ENCODE assay signal across 8 cellular contexts in the genomic region with DNA sequence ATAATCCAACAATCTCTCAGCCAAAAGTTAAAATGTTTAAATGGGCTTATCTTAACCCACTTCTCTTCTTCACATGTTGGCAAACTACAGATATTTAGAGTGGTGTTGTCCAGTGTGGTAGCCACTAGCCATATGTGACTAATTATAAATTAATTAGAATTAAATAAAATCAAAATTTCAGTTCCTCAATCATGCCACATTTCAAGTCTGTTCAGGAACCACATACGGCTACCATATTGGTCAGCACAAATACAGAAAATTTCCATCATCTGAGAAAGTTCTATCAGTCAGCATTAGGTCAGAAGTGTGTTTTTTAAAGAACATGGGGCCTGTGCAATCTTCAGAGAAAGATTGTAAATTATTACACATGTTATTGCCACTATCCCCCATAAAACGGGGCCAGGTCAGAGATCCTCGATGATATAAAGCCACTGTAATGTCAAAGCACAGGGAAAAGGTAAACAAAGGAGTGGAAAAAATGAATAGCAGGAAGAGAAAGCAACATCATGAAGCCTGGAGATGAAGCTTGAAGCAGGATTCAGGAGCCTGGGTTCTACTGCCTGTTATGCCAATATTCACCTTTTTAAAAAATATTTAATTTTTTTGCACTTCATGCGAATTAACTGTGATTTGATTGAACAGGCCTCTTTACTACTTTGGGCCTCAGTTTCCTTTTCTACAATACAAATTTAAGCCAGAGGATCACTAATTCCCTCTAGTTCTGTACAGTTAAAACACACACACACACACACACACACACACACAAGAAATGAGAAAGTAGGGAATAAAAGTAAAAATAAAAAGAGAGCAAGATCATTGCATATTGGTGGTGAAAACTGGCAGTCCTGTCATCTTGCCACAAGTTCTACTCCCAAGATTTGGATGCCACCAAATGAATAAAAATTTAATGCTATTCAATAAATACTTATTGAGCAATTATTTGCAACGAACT. TPM values are rescaled to one million over a fixed set of nuclear protein-coding genes. Genes with fewer than 3 reads are reported as not detected.
DNase-seq lines count a peak whose midpoint lies in the region; ATAC-seq, FAIRE-seq and TF ChIP-seq lines count a peak whose summit lies in the region.

No MANE protein-coding gene starts in this region.

- TF ChIP-seq POLR2A in K562 (conservative IDR thresholded peaks at IDR 0.05): no peak
- TF ChIP-seq POLR2A in GM18505 (IDR thresholded peaks at IDR 0.05; ENCODE audit: borderline replicate concordance, extremely low read depth, insufficient read depth, insufficient read length): no peak

- H3K27ac ChIP-seq in HUES64 (ENCODE audit: low read depth, low read length): no peak overlapping the region
- H3K27ac ChIP-seq in K562 (ENCODE audit: extremely low read depth, low read depth, low read length): peak overlapping the region; percentile 48
- H3K27ac ChIP-seq in mucosa of rectum (ENCODE audit: low read depth in 2 of 2, low read length in 2 of 2): peak overlapping the region; percentile 68 to 97

- ATAC-seq in K562: no peak
- ATAC-seq in GM18505 (IDR thresholded peaks at IDR 0.05; ENCODE audit: unreplicated experiment): no peak

- H3K4me1 ChIP-seq in HUES64 (ENCODE audit: insufficient read depth, low read length) (peaks cover 14% of the 10 kb centered on the region), K562 (replicated peaks in 1 of 2; ENCODE audit: control insufficient read depth in 2 of 2, insufficient read depth in 2 of 2, low read length in 2 of 2) (peaks cover 14 to 15% of the 10 kb centered on the region in 2 experiments; a peak in 4 of 5 replicates), mucosa of rectum (ENCODE audit: control insufficient read depth in 2 of 2, insufficient read depth in 2 of 2, low read length in 2 of 2) (peaks cover 15 to 19% of the 10 kb centered on the region in 2 donors)

- no peaks in the 10 kb centered on the region for H3K9me1 ChIP-seq in K562 (ENCODE audit: control insufficient read depth, insufficient read depth, low read length)

- POLR2A ChIA-PET in BJ (lab: Charles Lee): no interaction called here
- POLR2A ChIA-PET in K562 (lab: Yijun Ruan, JAX): no interaction called here

- peak overlapping the region; percentile 79 for H3K4me3 ChIP-seq in BJ (ENCODE audit: low read depth, low read length)
- peak overlapping the region; percentile 82 for H3K4me3 ChIP-seq in HUES64 (ENCODE audit: low read length)
- H3K4me3 ChIP-seq in K562: peak overlapping the region; percentile 92
- peak overlapping the region; percentile 99 to 100 for H3K4me3 ChIP-seq in mucosa of rectum (ENCODE audit: low read length in 2 of 2)

- no peak for TF ChIP-seq CTCF in BJ (IDR thresholded peaks at IDR 0.05; ENCODE audit: insufficient read depth, low read depth, low read length)
- no peak for TF ChIP-seq CTCF in K562 (IDR thresholded peaks at IDR 0.05 in 2 of 3, conservative IDR thresholded peaks at IDR 0.05 in 1 of 3; ENCODE audit: insufficient read depth in 2 of 3, low read depth in 1 of 3, low read length in 3 of 3)

- TF ChIP-seq RAD21 in K562 (CRISPR knock-in tag; conservative IDR thresholded peaks at IDR 0.05 in 1 of 2, IDR thresholded peaks at IDR 0.05 in 1 of 2): no peak

- WGBS in HUES64: 85% methylated on average over 5 of the region's 5 CpGs
- under 1% methylated on average over 5 of the region's 5 CpGs for WGBS in K562 (ENCODE audit: insufficient coverage, low coverage, missing lambda C conversion rate)

- TF ChIP-seq EP300 in K562 (IDR thresholded peaks at IDR 0.05; ENCODE audit: low read length): no peak

- no peak for FAIRE-seq in K562 (lab: Jason Lieb, UNC)

- peaks cover 12% of the 10 kb centered on the region; the same call in 1 of the 2 replicates for H4K20me1 ChIP-seq in K562 (replicated peaks; ENCODE audit: control insufficient read depth, insufficient read depth, low read length)

- no peak overlapping the region for H3K9ac ChIP-seq in HUES64 (ENCODE audit: low read depth, low read length)
- peak overlapping the region; percentile 4 to 93; a peak in 2 of 4 replicates for H3K9ac ChIP-seq in K562 (ENCODE audit: insufficient read depth in 1 of 2, low read depth in 2 of 2, low read length in 2 of 2)
- H3K9ac ChIP-seq in mucosa of rectum (ENCODE audit: low read depth in 1 of 2, low read length in 2 of 2): peak overlapping the region; percentile 99 to 100

- H3K79me2 ChIP-seq in K562 (ENCODE audit: control insufficient read depth, insufficient read depth, low read length): peaks cover 72% of the 10 kb centered on the region

- CTCF ChIA-PET in BJ (lab: Yijun Ruan, JAX) (no interaction called here), K562 (lab: Yijun Ruan, JAX; ENCODE audit: low intra/inter-chr PET ratio) (no interaction called here)

- no peaks in the 10 kb centered on the region for H3K36me3 ChIP-seq in BJ (ENCODE audit: control insufficient read depth, insufficient read depth, low read length)
- no peaks in the 10 kb centered on the region for H3K36me3 ChIP-seq in HUES64 (ENCODE audit: insufficient read depth, low read length)
- peaks cover 14% of the 10 kb centered on the region for H3K36me3 ChIP-seq in K562 (ENCODE audit: control insufficient read depth, insufficient read depth, low read length)
- H3K36me3 ChIP-seq in mucosa of rectum (ENCODE audit: control insufficient read depth in 2 of 2, insufficient read depth in 2 of 2, low read length in 2 of 2): no peaks in the 10 kb centered on the region

- peak overlapping the region; percentile 82 for H3K4me2 ChIP-seq in K562 (ENCODE audit: insufficient read depth, low read length)

- H2AFZ ChIP-seq in K562 (ENCODE audit: low read depth, low read length): no peak overlapping the region

- H3K27me3 ChIP-seq in BJ (ENCODE audit: control insufficient read depth, insufficient read depth, low read length) (no peaks in the 10 kb centered on the region), HUES64 (ENCODE audit: insufficient read depth, low read length) (no peaks in the 10 kb centered on the region), K562 (ENCODE audit: control insufficient read depth in 2 of 2, insufficient read depth in 2 of 2, low read length in 2 of 2) (no peaks in the 10 kb centered on the region), mucosa of rectum (ENCODE audit: control insufficient read depth in 2 of 2, insufficient read depth in 2 of 2, low read length in 2 of 2) (no peaks in the 10 kb centered on the region)

- DNase-seq in BJ (ENCODE audit: low read depth) (peak; percentile 28), K562 (ENCODE audit: extremely low read depth in 1 of 4, low spot score in 3 of 4) (peak in 1 of 4 experiments; percentile 23), medulla oblongata (ENCODE audit: extremely low spot score) (no peak), hypothalamus (lab: John Stamatoyannopoulos, UW) (no peak)
- no peak for DNase-seq in stimulated activated CD4-positive, alpha-beta T cell treated with anti-CD3 and anti-CD28 coated beads, Interleukin-2, amount 100 ng/mL, for 24 hours

- BruUV-seq in K562 (replicated peaks; lab: Mats Ljungman, UMichigan): no TSS peak

- intact Hi-C loops in K562 (cut with micrococcal nuclease): loop anchor here (5.0 kb wide), 1 partner anchor 133 kb away; no protein-coding TSS in a partner anchor

- in situ Hi-C loops in K562 (cut with MboI): no loop called here

- no peaks in the 10 kb centered on the region for H3K9me3 ChIP-seq in HUES64 (ENCODE audit: insufficient read depth, low read depth, low read length)
- no peaks in the 10 kb centered on the region; the same call in 1 of the 2 replicates for H3K9me3 ChIP-seq in K562 (replicated peaks; ENCODE audit: control insufficient read depth, insufficient read depth, low read depth, low read length)
- H3K9me3 ChIP-seq in mucosa of rectum (ENCODE audit: control insufficient read depth in 2 of 2, low read length in 2 of 2): no peaks in the 10 kb centered on the region

RNA-seq across cellular contexts. Expression of a gene that starts 2.3 kb away (rescaled TPM):
- polyA plus RNA-seq in BJ (2011; rRNA removed) (4.0 and 11.0 TPM in 2 replicates), K562 (2011; rRNA removed) (20.7 and 24.3 TPM in 2 replicates), K562 (2014; fragmentation: Illumina TruSeq; extraction: Trizol) (12.2 and 12.6 TPM in 2 replicates), K562 (2014; fragmentation: Nextera tagmentation; extraction: Ambion mirVana) (10 to 100 TPM in 1 of 2 experiments, 1 to 10 TPM in 1; 4.5 to 13.0 TPM), K562 (2014; rRNA removed) (7.2 and 10.2 TPM in 2 replicates)
- polyA minus RNA-seq in BJ (2011; rRNA and poly(A)+ RNA removed): 8.7 and 13.6 TPM in 2 replicates
- polyA plus RNA-seq in HUES64 (2013, experiment 1 of 2): 7.7 TPM
- 10.5 TPM for polyA plus RNA-seq in HUES64 (2013, experiment 2 of 2)
- 20.7 and 44.4 TPM in 2 replicates for total RNA-seq in K562 (2011; cell fraction: chromatin; rRNA removed; ENCODE audit: low replicate concordance)
- 13.0 and 14.0 TPM in 2 replicates for total RNA-seq in K562 (2011; cell fraction: nucleolus; rRNA removed)
- 15.7 and 19.8 TPM in 2 replicates for total RNA-seq in K562 (2011; cell fraction: nucleoplasm; rRNA removed)
- total RNA-seq in K562 (2014; rRNA removed) (12.6 and 13.7 TPM in 2 replicates), K562 (2014; rRNA removed; fragmentation: Illumina TruSeq; extraction: Trizol) (15.4 and 17.2 TPM in 2 replicates), K562 (2015; rRNA removed; fragmentation: Illumina TruSeq; extraction: Trizol) (17.2 and 18.2 TPM in 2 replicates), K562 (2021) (17.6 and 20.3 TPM in 2 replicates)
- polyA plus RNA-seq in K562 (2011; cell fraction: cytosol; rRNA removed): 8.9 and 9.2 TPM in 2 replicates
- polyA plus RNA-seq in K562 (2011; cell fraction: nucleus; rRNA removed): 13.6 and 25.6 TPM in 2 replicates
- 9.9 and 11.2 TPM in 2 replicates for polyA plus RNA-seq in K562 (2012)
- 149 and 167 TPM in 2 replicates for polyA minus RNA-seq in K562 (2011; rRNA and poly(A)+ RNA removed)
- polyA minus RNA-seq in K562 (2011; cell fraction: cytosol; rRNA and poly(A)+ RNA removed): 21.8 and 29.6 TPM in 2 replicates
- polyA minus RNA-seq in K562 (2011; cell fraction: nucleus; rRNA and poly(A)+ RNA removed): 16.6 and 29.9 TPM in 2 replicates

RNA-seq across cellular contexts. Expression of a gene that starts 50.6 kb away (rescaled TPM):
- polyA plus RNA-seq in BJ (2011; rRNA removed) (7.4 and 10.9 TPM in 2 replicates), K562 (2011; rRNA removed) (14.7 and 23.0 TPM in 2 replicates), K562 (2014; fragmentation: Illumina TruSeq; extraction: Trizol) (20.7 and 22.5 TPM in 2 replicates), K562 (2014; fragmentation: Nextera tagmentation; extraction: Ambion mirVana) (10 to 100 TPM in 1 of 2 experiments, 1 to 10 TPM in 1; 8.4 to 10.8 TPM), K562 (2014; rRNA removed) (20.9 and 23.8 TPM in 2 replicates)
- polyA minus RNA-seq in BJ (2011; rRNA and poly(A)+ RNA removed): 9.4 and 11.1 TPM in 2 replicates
- polyA plus RNA-seq in HUES64 (2013, experiment 1 of 2): 32.2 TPM
- 32.1 TPM for polyA plus RNA-seq in HUES64 (2013, experiment 2 of 2)
- total RNA-seq in K562 (2011; cell fraction: chromatin; rRNA removed; ENCODE audit: low replicate concordance): 44.6 and 91.3 TPM in 2 replicates
- 26.8 and 37.5 TPM in 2 replicates for total RNA-seq in K562 (2011; cell fraction: nucleolus; rRNA removed)
- total RNA-seq in K562 (2011; cell fraction: nucleoplasm; rRNA removed): 55.9 and 69.6 TPM in 2 replicates
- total RNA-seq in K562 (2014; rRNA removed) (20.4 and 20.6 TPM in 2 replicates), K562 (2014; rRNA removed; fragmentation: Illumina TruSeq; extraction: Trizol) (28.8 and 32.0 TPM in 2 replicates), K562 (2015; rRNA removed; fragmentation: Illumina TruSeq; extraction: Trizol) (34.4 and 36.2 TPM in 2 replicates), K562 (2021) (26.9 and 28.8 TPM in 2 replicates)
- 9.9 and 11.3 TPM in 2 replicates for polyA plus RNA-seq in K562 (2011; cell fraction: cytosol; rRNA removed)
- polyA plus RNA-seq in K562 (2011; cell fraction: nucleus; rRNA removed): 12.9 and 14.7 TPM in 2 replicates
- polyA plus RNA-seq in K562 (2012): 22.7 and 25.8 TPM in 2 replicates
- polyA minus RNA-seq in K562 (2011; rRNA and poly(A)+ RNA removed): 23.9 and 29.9 TPM in 2 replicates
- 11.5 and 15.3 TPM in 2 replicates for polyA minus RNA-seq in K562 (2011; cell fraction: cytosol; rRNA and poly(A)+ RNA removed)
- 25.3 and 30.5 TPM in 2 replicates for polyA minus RNA-seq in K562 (2011; cell fraction: nucleus; rRNA and poly(A)+ RNA removed)
